ENCODE assay signal across 20 cellular contexts in genomic region chr3:72036899-72037298, GRCh38.
DNase-seq lines count a peak whose midpoint lies in the region; TF ChIP-seq lines count a peak whose summit lies in the region.
"Had no signal": no experiment of that assay in that cellular context is flagged by ENCODE, and none has a peak within 500 bp of the region (broad histone marks: within the 10 kb centered on the region; RNA-seq: fewer than 3 reads in every experiment).

No MANE protein-coding gene starts in this region.

- H3K27me3 ChIP-seq in hepatocyte: no peaks in the 10 kb centered on the region
- no peaks in the 10 kb centered on the region for H3K27me3 ChIP-seq in prostate gland (replicated peaks; ENCODE audit: insufficient read depth)
- H3K27me3 ChIP-seq: dorsolateral prefrontal cortex, neural progenitor cell, tibial nerve had no signal

- H4K20me1 ChIP-seq in hepatocyte (ENCODE audit: insufficient read depth, poor library complexity, severe bottlenecking): no peaks in the 10 kb centered on the region

- no peaks in the 10 kb centered on the region for H3K9me2 ChIP-seq in hepatocyte (replicated peaks; ENCODE audit: insufficient read depth)

- TF ChIP-seq POLR2A in prostate gland (IDR thresholded peaks at IDR 0.05): no peak

- peaks cover 8% of the 10 kb centered on the region for H3K4me1 Mint-ChIP-seq in HFFc6 (ENCODE audit: low read depth)
- H3K4me1 Mint-ChIP-seq: activated CD4-positive, alpha-beta T cell treated with anti-CD3 and anti-CD28 coated beads, Interleukin-2, amount 10 ng/mL, durations not matched to agents 7 days and 5 days had no signal

- peaks cover 9% of the 10 kb centered on the region for H3K27me3 Mint-ChIP-seq in HFFc6 (ENCODE audit: insufficient read depth)

- no peaks in the 10 kb centered on the region for H3K4me1 ChIP-seq in hepatocyte (ENCODE audit: insufficient read depth)
- no peaks in the 10 kb centered on the region for H3K4me1 ChIP-seq in prostate gland (replicated peaks)
- H3K4me1 ChIP-seq: neural progenitor cell, tibial nerve had no signal

- H3K4me3 ChIP-seq in hepatocyte: no peak overlapping the region
- no peak overlapping the region for H3K4me3 ChIP-seq in prostate gland
- H3K4me3 ChIP-seq: dorsolateral prefrontal cortex, neural progenitor cell, skin epidermis, tibial nerve had no signal

- DNase-seq in HFFc6: peak; percentile 18
- DNase-seq in cerebellum (ENCODE audit: low spot score): peak; percentile 24
- DNase-seq in hepatocyte (ENCODE audit: low spot score): peak; percentile 53
- DNase-seq in HPDE6-E6E7 (ENCODE audit: extremely low spot score): no peak
- no peak for DNase-seq in prostate gland (ENCODE audit: low spot score)
- no peak for DNase-seq in AML-193 (lab: John Stamatoyannopoulos, UW)
- no peak for DNase-seq in iPS-NIHi7 (ENCODE audit: extremely low spot score)
- DNase-seq: activated CD4-positive, alpha-beta T cell treated with anti-CD3 and anti-CD28 coated beads, Interleukin-2, amount 10 ng/mL, durations not matched to agents 7 days and 5 days; DND-41; dorsolateral prefrontal cortex; NCI-H226; PC-3; SIG-M5; stimulated activated naive CD4-positive, alpha-beta T cell treated with Interleukin-2 at 50 U/mL for 16 hours had no signal

- H3K27ac Mint-ChIP-seq in HFFc6: no peak overlapping the region
- H3K27ac Mint-ChIP-seq: activated CD4-positive, alpha-beta T cell treated with anti-CD3 and anti-CD28 coated beads, Interleukin-2, amount 10 ng/mL, durations not matched to agents 7 days and 5 days; activated T-helper 2 cell treated with anti-CD3 and anti-CD28 coated beads, Interferon-gamma antibody, Interleukin-2, Interleukin-4, amounts not matched to agents 10 μg/mL and 5 μg/mL and 100 μg/mL, durations not matched to agents 14 hours and 24 hours and 36 hours; B cell; neural progenitor cell had no signal

- intact Hi-C loops in prostate gland (cut with DNase I): no loop called here

- 59% methylated on average over 1 of the region's 1 CpG for WGBS in hepatocyte (ENCODE audit: low lambda C conversion rate, missing lambda C conversion rate)
- WGBS in prostate gland: 67% methylated on average over 1 of the region's 1 CpG

- H3K4me2 ChIP-seq in hepatocyte: no peak overlapping the region
- H3K4me2 ChIP-seq: neural progenitor cell had no signal

- H3K9me3 ChIP-seq in hepatocyte (ENCODE audit: low read depth) (no peaks in the 10 kb centered on the region), prostate gland (no peaks in the 10 kb centered on the region)
- H3K9me3 ChIP-seq: tibial nerve had no signal

- TF ChIP-seq CTCF in HFFc6 (IDR thresholded peaks at IDR 0.05): no peak
- TF ChIP-seq CTCF in hepatocyte (IDR thresholded peaks at IDR 0.05; ENCODE audit: poor library complexity): no peak
- no peak for TF ChIP-seq CTCF in prostate gland (IDR thresholded peaks at IDR 0.05)

- H3K4me3 Mint-ChIP-seq in HFFc6: no peak overlapping the region
- H3K4me3 Mint-ChIP-seq: activated CD4-positive, alpha-beta T cell treated with anti-CD3 and anti-CD28 coated beads, Interleukin-2, amount 10 ng/mL, durations not matched to agents 7 days and 5 days; B cell; neural progenitor cell had no signal

- H3K36me3 ChIP-seq in hepatocyte (replicated peaks; ENCODE audit: insufficient read depth, low read depth) (no peaks in the 10 kb centered on the region), prostate gland (no peaks in the 10 kb centered on the region)
- H3K36me3 ChIP-seq: neural progenitor cell, tibial nerve had no signal

- H3K36me3 Mint-ChIP-seq in HFFc6 (ENCODE audit: low read depth): no peaks in the 10 kb centered on the region
- H3K36me3 Mint-ChIP-seq: neural progenitor cell had no signal

- H3K9me3 Mint-ChIP-seq in HFFc6: no peaks in the 10 kb centered on the region; the same call in 1 of the 2 replicates

- H3K27ac ChIP-seq in hepatocyte (no peak overlapping the region), prostate gland (no peak overlapping the region)
- H3K27ac ChIP-seq: dorsolateral prefrontal cortex, HL-60, neural progenitor cell, skin epidermis, tibial nerve had no signal

- no peak overlapping the region for H2AFZ ChIP-seq in hepatocyte
- H2AFZ ChIP-seq: neural progenitor cell had no signal

- no peaks in the 10 kb centered on the region for H3K79me2 ChIP-seq in hepatocyte

Comparison
In these comparisons a context has a peak if more than half of its experiments do, and no peak if none do; other contexts are left out.
1. DNase-seq: peak in HFFc6 (single experiment), cerebellum (single experiment) and hepatocyte (single experiment); none in HPDE6-E6E7 (single experiment), prostate gland (single experiment), AML-193 (0 of 2) and iPS-NIHi7 (single experiment).